In genomic region chr9:99140685-99141314, GRCh38 we compare ENCODE assay signal across 8 cellular contexts. TPM values are rescaled to one million over a fixed set of nuclear protein-coding genes. Genes with fewer than 3 reads are reported as not detected.
DNase-seq lines count a peak whose midpoint lies in the region; ATAC-seq and TF ChIP-seq lines count a peak whose summit lies in the region.

No MANE protein-coding gene starts in this region.

- 78 to 83% methylated on average over 2 of the region's 2 CpGs for WGBS in lung, 2 donors

- no peaks in the 10 kb centered on the region for H3K9me3 Mint-ChIP-seq in CD8-positive, alpha-beta T cell
- no peaks in the 10 kb centered on the region for H3K9me3 Mint-ChIP-seq in WTC11
- H3K9me3 Mint-ChIP-seq in stimulated activated effector memory CD8-positive, alpha-beta T cell treated with anti-CD3 and anti-CD28 coated beads, Interleukin-12 subunit alpha, Interleukin-12 subunit beta, amount 100 ng/mL, for 72 hours = no peaks in the 10 kb centered on the region

- no peak overlapping the region for H3K4me3 ChIP-seq in CD8-positive, alpha-beta T cell (ENCODE audit: low read depth, low read length)
- no peak overlapping the region for H3K4me3 ChIP-seq in lung

- H3K4me3 Mint-ChIP-seq in CD8-positive, alpha-beta T cell = no peak overlapping the region
- H3K4me3 Mint-ChIP-seq in WTC11 = no peak overlapping the region
- no peak overlapping the region for H3K4me3 Mint-ChIP-seq in stimulated activated effector memory CD8-positive, alpha-beta T cell treated with anti-CD3 and anti-CD28 coated beads, Interleukin-12 subunit alpha, Interleukin-12 subunit beta, amount 100 ng/mL, for 72 hours

- CTCF ChIA-PET in CD8-positive, alpha-beta T cell (lab: Charles Lee) = interaction anchor here (0.5 to 12.8 kb wide), 52 partner anchors 8 to 630 kb away, joined by 3 to 374 read pairs (median 6); no protein-coding TSS in a partner anchor
- CTCF ChIA-PET in WTC11 (lab: Charles Lee) = interaction anchor here (0.5 to 2.8 kb wide), 26 partner anchors 8 to 349 kb away, joined by 3 to 24 read pairs (median 4); partner anchors contain the start of genes COL15A1 and GALNT12

- H3K27ac Mint-ChIP-seq in CD8-positive, alpha-beta T cell = peak overlapping the region; percentile 52
- H3K27ac Mint-ChIP-seq in WTC11 = peak overlapping the region; percentile 4; the same call in 1 of the 2 replicates
- peak overlapping the region; percentile 80 for H3K27ac Mint-ChIP-seq in stimulated activated effector memory CD8-positive, alpha-beta T cell treated with anti-CD3 and anti-CD28 coated beads, Interleukin-12 subunit alpha, Interleukin-12 subunit beta, amount 100 ng/mL, for 72 hours

- peak; percentile 91 for ATAC-seq in CD8-positive, alpha-beta T cell
- ATAC-seq in WTC11 (peak; percentile 97), lung (ENCODE audit: insufficient read depth, low FRiP score) (no peak)
- peak; percentile 71 for ATAC-seq in stimulated activated effector memory CD8-positive, alpha-beta T cell treated with anti-CD3 and anti-CD28 coated beads, Interleukin-12 subunit alpha, Interleukin-12 subunit beta, amount 100 ng/mL, for 72 hours

- no peaks in the 10 kb centered on the region for H3K9me3 ChIP-seq in CD8-positive, alpha-beta T cell (ENCODE audit: low read length)
- H3K9me3 ChIP-seq in lung (ENCODE audit: control insufficient read depth in 2 of 2, insufficient read depth in 1 of 2, low read length in 1 of 2) = no peaks in the 10 kb centered on the region

- peaks cover 29% of the 10 kb centered on the region for H3K4me1 ChIP-seq in CD8-positive, alpha-beta T cell (ENCODE audit: insufficient read depth, low read length)
- H3K4me1 ChIP-seq in lung (ENCODE audit: control insufficient read depth in 2 of 2, insufficient read depth in 2 of 2, low read length in 2 of 2) = no peaks in the 10 kb centered on the region

- H3K4me1 Mint-ChIP-seq in CD8-positive, alpha-beta T cell (ENCODE audit: low read depth) = peaks cover 52% of the 10 kb centered on the region
- peaks cover 4% of the 10 kb centered on the region for H3K4me1 Mint-ChIP-seq in WTC11
- peaks cover 35% of the 10 kb centered on the region for H3K4me1 Mint-ChIP-seq in stimulated activated effector memory CD8-positive, alpha-beta T cell treated with anti-CD3 and anti-CD28 coated beads, Interleukin-12 subunit alpha, Interleukin-12 subunit beta, amount 100 ng/mL, for 72 hours

- no peaks in the 10 kb centered on the region for H3K27me3 Mint-ChIP-seq in CD8-positive, alpha-beta T cell (ENCODE audit: low read depth)
- H3K27me3 Mint-ChIP-seq in WTC11 (ENCODE audit: low read depth) = no peaks in the 10 kb centered on the region

- TF ChIP-seq CTCF in CD8-positive, alpha-beta T cell (IDR thresholded peaks at IDR 0.05) = peak; percentile 89
- TF ChIP-seq CTCF in WTC11 (IDR thresholded peaks at IDR 0.05) (peak; percentile 55; the same call in 1 of the 2 replicates), lung (IDR thresholded peaks at IDR 0.05; ENCODE audit: control extremely low read depth, extremely low read depth) (peak; percentile 72)

- POLR2A ChIA-PET in CD8-positive, alpha-beta T cell (lab: Charles Lee) = interaction anchor here (0.6 to 2.3 kb wide), 9 partner anchors 10 to 325 kb away, joined by 3 to 9 read pairs (median 3); partner anchors contain the start of gene TGFBR1
- POLR2A ChIA-PET in WTC11 (lab: Charles Lee) = interaction anchor here (0.9 kb wide), 1 partner anchor 293 kb away, joined by 3 read pairs; no protein-coding TSS in a partner anchor

- H3K27me3 ChIP-seq in CD8-positive, alpha-beta T cell (ENCODE audit: insufficient read depth, low read length) = no peaks in the 10 kb centered on the region
- no peaks in the 10 kb centered on the region for H3K27me3 ChIP-seq in lung (ENCODE audit: control insufficient read depth, insufficient read depth)

- peaks cover 12% of the 10 kb centered on the region for H3K36me3 ChIP-seq in CD8-positive, alpha-beta T cell (ENCODE audit: insufficient read depth, low read length)
- H3K36me3 ChIP-seq in lung (ENCODE audit: control insufficient read depth in 2 of 2, insufficient read depth in 2 of 2, low read length in 2 of 2) = peaks cover 8 to 17% of the 10 kb centered on the region in 2 donors

- H3K36me3 Mint-ChIP-seq in CD8-positive, alpha-beta T cell = peaks cover 77% of the 10 kb centered on the region
- H3K36me3 Mint-ChIP-seq in WTC11 = peaks cover 37% of the 10 kb centered on the region
- H3K36me3 Mint-ChIP-seq in stimulated activated effector memory CD8-positive, alpha-beta T cell treated with anti-CD3 and anti-CD28 coated beads, Interleukin-12 subunit alpha, Interleukin-12 subunit beta, amount 100 ng/mL, for 72 hours = peaks cover 99% of the 10 kb centered on the region

- DNase-seq in CD8-positive, alpha-beta T cell = peak in 6 of 7 experiments; percentile 23 to 62 (median 50)
- peak; percentile 6 for DNase-seq in GM19238 (ENCODE audit: insufficient read length, low spot score)
- DNase-seq in LHCN-M2 (ENCODE audit: low read depth) = peak; percentile 52
- DNase-seq in WTC11 (ENCODE audit: low spot score) = peak; percentile 55
- DNase-seq in dermis microvascular lymphatic vessel endothelial cell (ENCODE audit: low read depth in 2 of 2) = peak; percentile 40 to 63
- DNase-seq in lung (ENCODE audit: low spot score) = no peak
- no peak for DNase-seq in stimulated activated effector memory CD8-positive, alpha-beta T cell treated with anti-CD3 and anti-CD28 coated beads, Interleukin-12 subunit alpha, Interleukin-12 subunit beta, amount 100 ng/mL, for 72 hours (ENCODE audit: low spot score in 2 of 2)
- no peak for DNase-seq in NCI-H526 treated with DMSO at 0.1 percent for 48 hours (lab: John Stamatoyannopoulos, UW)

- H3K27ac ChIP-seq in CD8-positive, alpha-beta T cell (ENCODE audit: low read depth, low read length) = no peak overlapping the region
- no peak overlapping the region for H3K27ac ChIP-seq in lung (ENCODE audit: low read depth in 1 of 2, low read length in 1 of 2)

- intact Hi-C loops in CD8-positive, alpha-beta T cell (cut with DNase I, micrococcal nuclease) = loop anchor here (1.0 kb wide), 3 partner anchors 140 to 292 kb away; no protein-coding TSS in a partner anchor

TF ChIP-seq in WTC11, 78 proteins besides CTCF, POLR2A, EP300 and RAD21:
- TF ChIP-seq ZNF532 (CRISPR knock-in tag; IDR thresholded peaks at IDR 0.05; ENCODE audit: borderline replicate concordance) (no peak), SMAD4 (CRISPR knock-in tag; IDR thresholded peaks at IDR 0.05) (no peak)
- TF ChIP-seq, protein P1, sequence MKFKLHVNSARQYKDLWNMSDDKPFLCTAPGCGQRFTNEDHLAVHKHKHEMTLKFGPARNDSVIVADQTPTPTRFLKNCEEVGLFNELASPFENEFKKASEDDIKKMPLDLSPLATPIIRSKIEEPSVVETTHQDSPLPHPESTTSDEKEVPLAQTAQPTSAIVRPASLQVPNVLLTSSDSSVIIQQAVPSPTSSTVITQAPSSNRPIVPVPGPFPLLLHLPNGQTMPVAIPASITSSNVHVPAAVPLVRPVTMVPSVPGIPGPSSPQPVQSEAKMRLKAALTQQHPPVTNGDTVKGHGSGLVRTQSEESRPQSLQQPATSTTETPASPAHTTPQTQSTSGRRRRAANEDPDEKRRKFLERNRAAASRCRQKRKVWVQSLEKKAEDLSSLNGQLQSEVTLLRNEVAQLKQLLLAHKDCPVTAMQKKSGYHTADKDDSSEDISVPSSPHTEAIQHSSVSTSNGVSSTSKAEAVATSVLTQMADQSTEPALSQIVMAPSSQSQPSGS (CRISPR knock-in tag; IDR thresholded peaks at IDR 0.05; ENCODE audit: borderline replicate concordance, low read depth) = no peak

RNA-seq across cellular contexts. Expression of gene TGFBR1, which starts 35.9 kb away (rescaled TPM):
- 10 to 100 TPM; 24.2 to 25.8 TPM for total RNA-seq in CD8-positive, alpha-beta T cell
- total RNA-seq in LHCN-M2 (2014; rRNA removed) (53.6 and 58.0 TPM in 2 replicates), WTC11 (2021) (39.0 to 44.6 TPM (median 42.4 TPM) in 3 replicates), dermis microvascular lymphatic vessel endothelial cell (11.3 and 14.0 TPM in 2 replicates), lung (10 to 100 TPM; 43.1 to 73.2 TPM)
- 13.0 TPM for polyA plus RNA-seq in LHCN-M2 (2012)
- polyA plus RNA-seq in lung = 10 to 100 TPM; 14.2 to 14.7 TPM

Comparison
In these comparisons a context has a peak if more than half of its experiments do, and no peak if none do; other contexts are left out.
1. DNase-seq: peak in CD8-positive, alpha-beta T cell (6 of 7), GM19238 (single experiment), LHCN-M2 (single experiment), WTC11 (single experiment) and dermis microvascular lymphatic vessel endothelial cell (2 of 2); none in lung (single experiment), stimulated activated effector memory CD8-positive, alpha-beta T cell treated with anti-CD3 and anti-CD28 coated beads, Interleukin-12 subunit alpha, Interleukin-12 subunit beta, amount 100 ng/mL, for 72 hours (0 of 2) and NCI-H526 treated with DMSO at 0.1 percent for 48 hours (single experiment).
2. H3K27ac Mint-ChIP-seq: peak in every context shown above with its lines; median percentile 80 in stimulated activated effector memory CD8-positive, alpha-beta T cell treated with anti-CD3 and anti-CD28 coated beads, Interleukin-12 subunit alpha, Interleukin-12 subunit beta, amount 100 ng/mL, for 72 hours; 52 in CD8-positive, alpha-beta T cell; 4 in WTC11.
3. Peak in every context shown above with its lines, with median percentiles within 50 percentile points of each other: CTCF ChIP-seq.